Comparison of ENCODE assay signal across 17 cellular contexts in genomic region chr1:150793231-150793630, GRCh38.
"Had no signal": no experiment of that assay in that cellular context is flagged by ENCODE, and none has a peak within 500 bp of the region (broad histone marks: within the 10 kb centered on the region; RNA-seq: fewer than 3 reads in every experiment).

No MANE protein-coding gene starts in this region.

- ATAC-seq: gastroesophageal sphincter; naive thymus-derived CD8-positive, alpha-beta T cell; right cardiac atrium; stimulated activated effector memory CD8-positive, alpha-beta T cell treated with anti-CD3 and anti-CD28 coated beads, Interleukin-12 subunit alpha, Interleukin-12 subunit beta, amount 100 ng/mL, for 72 hours had no signal

- H3K27me3 ChIP-seq: esophagus squamous epithelium, gastroesophageal sphincter, testis, tibial nerve had no signal

- H3K27ac ChIP-seq: esophagus squamous epithelium, gastroesophageal sphincter, left ventricle myocardium inferior, testis, tibial nerve had no signal

- DNase-seq: cerebellar nuclear complex; dermis blood vessel endothelial cell; esophagus squamous epithelium; foreskin fibroblast; glutamatergic neuron; islet precursor cell; left ventricle myocardium inferior; mammary epithelial cell; naive thymus-derived CD8-positive, alpha-beta T cell; right cardiac atrium; small intestine; stimulated activated CD4-positive, alpha-beta T cell treated with anti-CD3 and anti-CD28 coated beads, Interleukin-4, amount 100 ng/mL, for 1 hour; stimulated activated CD8-positive, alpha-beta memory T cell treated with anti-CD3 and anti-CD28 coated beads, Interleukin-4, amount 100 ng/mL, for 48 hours; testis had no signal

- H3K4me3 ChIP-seq: esophagus squamous epithelium, gastroesophageal sphincter, left ventricle myocardium inferior, testis, tibial nerve had no signal

- H3K9me3 ChIP-seq: esophagus squamous epithelium, gastroesophageal sphincter, left ventricle myocardium inferior, testis, tibial nerve had no signal

- H3K4me1 ChIP-seq: gastroesophageal sphincter, left ventricle myocardium inferior, testis, tibial nerve had no signal
